18 cellular contexts compared by ENCODE assay signal in the genomic region with DNA sequence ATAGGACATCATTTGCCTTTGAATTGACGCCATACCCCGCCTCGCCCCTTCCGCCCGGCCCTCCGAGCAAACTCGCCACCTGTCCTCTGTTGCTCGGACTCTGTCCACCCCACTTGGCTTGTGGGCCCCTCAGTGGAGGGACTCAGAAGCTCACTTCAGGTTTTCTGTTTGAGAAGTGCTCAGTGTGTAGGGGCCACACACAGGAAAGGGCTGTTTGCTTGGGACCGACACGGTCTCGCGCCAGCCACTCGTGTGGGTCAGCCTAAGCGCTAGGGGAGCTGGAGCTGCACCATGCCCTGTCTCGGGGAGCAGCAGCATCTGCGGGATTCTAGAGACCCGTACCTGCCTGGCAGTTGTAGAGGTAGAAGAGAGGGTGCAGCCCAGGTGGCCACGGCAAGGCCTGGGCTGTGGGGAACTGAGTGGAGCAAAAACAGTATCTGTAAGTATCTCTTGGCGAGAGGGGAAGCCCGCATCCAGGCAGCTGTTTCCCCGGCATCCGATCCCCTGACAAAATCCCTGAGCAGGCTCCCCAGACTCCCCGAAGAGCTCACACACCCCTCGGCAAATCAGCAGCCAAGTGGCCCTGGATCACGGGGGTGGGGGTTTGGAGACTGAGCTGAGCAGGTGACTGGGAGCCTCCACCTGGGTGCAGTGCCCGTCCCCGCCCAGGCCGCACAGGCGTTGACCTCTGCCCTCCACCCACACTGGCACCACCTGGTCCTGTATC. TPM values are rescaled to one million over a fixed set of nuclear protein-coding genes. Genes with fewer than 3 reads are reported as not detected.
DNase-seq lines count a peak whose midpoint lies in the region; ATAC-seq, FAIRE-seq and TF ChIP-seq lines count a peak whose summit lies in the region.
"Had no signal": no experiment of that assay in that cellular context is flagged by ENCODE, and none has a peak within 500 bp of the region (broad histone marks: within the 10 kb centered on the region; RNA-seq: fewer than 3 reads in every experiment).

No MANE protein-coding gene starts in this region.

- H3K9me3 ChIP-seq in IMR-90 (ENCODE audit: control insufficient read depth, insufficient read depth, low read length) = no peaks in the 10 kb centered on the region
- H3K9me3 ChIP-seq in astrocyte (ENCODE audit: insufficient read depth, low read depth, low read length) = no peaks in the 10 kb centered on the region
- no peaks in the 10 kb centered on the region for H3K9me3 ChIP-seq in lower lobe of right lung
- no peaks in the 10 kb centered on the region for H3K9me3 ChIP-seq in sigmoid colon
- H3K9me3 ChIP-seq: A549, HAP-1 had no signal

- CTCF ChIA-PET in IMR-90 (lab: Yijun Ruan, JAX) = no interaction called here

- no peak overlapping the region for H4K91ac ChIP-seq in IMR-90 (ENCODE audit: insufficient read depth, low read depth, low read length)

- POLR2A ChIA-PET in IMR-90 (lab: Charles Lee; ENCODE audit: unreplicated experiment) = no interaction called here

- H2BK5ac ChIP-seq in IMR-90 (ENCODE audit: low read depth, low read length, poor library complexity, severe bottlenecking) = no peak overlapping the region

- peaks cover 96% of the 10 kb centered on the region for H4K20me1 ChIP-seq in IMR-90 (ENCODE audit: insufficient read depth, low read length)
- H4K20me1 ChIP-seq in astrocyte (ENCODE audit: insufficient read depth, low read length) = peaks cover 99% of the 10 kb centered on the region

- ATAC-seq in IMR-90 (ENCODE audit: low read depth) (no peak), lower lobe of right lung (no peak), HG03432 (IDR thresholded peaks at IDR 0.05; ENCODE audit: unreplicated experiment) (no peak), GM21447 (IDR thresholded peaks at IDR 0.05; ENCODE audit: unreplicated experiment) (no peak)
- ATAC-seq: A549 had no signal

- no peak for TF ChIP-seq EP300 in sigmoid colon (IDR thresholded peaks at IDR 0.05)

- peaks cover 25 to 92% of the 10 kb centered on the region in 2 experiments for H3K79me1 ChIP-seq in IMR-90 (ENCODE audit: low read depth in 1 of 2, low read length in 2 of 2)

- peak overlapping the region; percentile 34 for H2AK9ac ChIP-seq in IMR-90 (replicated peaks; ENCODE audit: low read depth, low read length, poor library complexity)

- no peak for FAIRE-seq in astrocyte (lab: Jason Lieb, UNC)
- FAIRE-seq: A549, GM18507 had no signal

- peaks cover 32% of the 10 kb centered on the region for H3K4me1 Mint-ChIP-seq in astrocyte (ENCODE audit: low read depth, unreplicated experiment)
- H3K4me1 Mint-ChIP-seq: CD14-positive monocyte had no signal

- peak overlapping the region; percentile 53 for H3K27ac Mint-ChIP-seq in astrocyte (ENCODE audit: unreplicated experiment)

- H3K56ac ChIP-seq in IMR-90 (ENCODE audit: extremely low read depth, insufficient read depth, low read length) = no peak overlapping the region

- no peak overlapping the region for H2BK15ac ChIP-seq in IMR-90 (ENCODE audit: low read depth, low read length)

- no peaks in the 10 kb centered on the region for H3K27me3 ChIP-seq in IMR-90 (ENCODE audit: control insufficient read depth, insufficient read depth, low read length)
- no peaks in the 10 kb centered on the region for H3K27me3 ChIP-seq in astrocyte (ENCODE audit: insufficient read depth, low read length)
- peaks cover 4% of the 10 kb centered on the region for H3K27me3 ChIP-seq in lower lobe of right lung (ENCODE audit: low read depth)
- H3K27me3 ChIP-seq in sigmoid colon = no peaks in the 10 kb centered on the region

- H3K36me3 ChIP-seq in IMR-90 (ENCODE audit: control insufficient read depth, insufficient read depth, low read length) = peaks cover 51% of the 10 kb centered on the region
- H3K36me3 ChIP-seq in astrocyte (ENCODE audit: insufficient read depth, low read length) = peaks cover 34% of the 10 kb centered on the region
- H3K36me3 ChIP-seq in lower lobe of right lung = no peaks in the 10 kb centered on the region
- peaks cover 0 to 26% (median 13%) of the 10 kb centered on the region in 4 donors for H3K36me3 ChIP-seq in sigmoid colon
- H3K36me3 ChIP-seq: HAP-1 had no signal

- DNase-seq in IMR-90 (no peak), astrocyte (ENCODE audit: low read depth) (no peak), lower lobe of right lung (peak; percentile 37), sigmoid colon (peak; percentile 56), NCI-H446 (lab: John Stamatoyannopoulos, UW) (no peak), NCI-H446 treated with DMSO at 0.1 percent for 48 hours (lab: John Stamatoyannopoulos, UW) (no peak)
- DNase-seq: COR-L47, Kasumi-1, NCI-H1436, NCI-H2081, PC-9, SHP77 had no signal

- no peak overlapping the region for H2BK20ac ChIP-seq in IMR-90 (ENCODE audit: low read depth, low read length)

- H3K4me1 ChIP-seq in IMR-90 (ENCODE audit: control insufficient read depth, insufficient read depth, low read length) = peaks cover 8% of the 10 kb centered on the region
- peaks cover 28% of the 10 kb centered on the region for H3K4me1 ChIP-seq in astrocyte (ENCODE audit: insufficient read depth, low read length)
- peaks cover 5% of the 10 kb centered on the region for H3K4me1 ChIP-seq in lower lobe of right lung
- peaks cover 0 to 52% (median 43%) of the 10 kb centered on the region in 4 donors for H3K4me1 ChIP-seq in sigmoid colon
- H3K4me1 ChIP-seq: HAP-1 had no signal

- H3K36me3 Mint-ChIP-seq in astrocyte (ENCODE audit: low read depth, unreplicated experiment) = peaks cover 35% of the 10 kb centered on the region
- H3K36me3 Mint-ChIP-seq: CD14-positive monocyte had no signal

- TF ChIP-seq POLR2A in IMR-90 (IDR thresholded peaks at IDR 0.05; ENCODE audit: low read depth, low read length) = no peak
- no peak for TF ChIP-seq POLR2A in sigmoid colon (IDR thresholded peaks at IDR 0.05)

- no peaks in the 10 kb centered on the region for H3K27me3 Mint-ChIP-seq in astrocyte (ENCODE audit: low read depth, unreplicated experiment)

- no peaks in the 10 kb centered on the region for H3K9me3 Mint-ChIP-seq in astrocyte (ENCODE audit: unreplicated experiment)
- H3K9me3 Mint-ChIP-seq: CD14-positive monocyte had no signal

- no peak overlapping the region for H4K8ac ChIP-seq in IMR-90 (ENCODE audit: low read depth in 2 of 2, low read length in 2 of 2)

- peaks cover 96% of the 10 kb centered on the region for H3K79me2 ChIP-seq in astrocyte (ENCODE audit: insufficient read depth, low read length)

- H3K27ac ChIP-seq in IMR-90 (ENCODE audit: insufficient read depth, low read length) = no peak overlapping the region
- H3K27ac ChIP-seq in astrocyte (ENCODE audit: low read depth, low read length) = no peak overlapping the region
- H3K27ac ChIP-seq in lower lobe of right lung = no peak overlapping the region
- H3K27ac ChIP-seq in sigmoid colon = no peak overlapping the region
- H3K27ac ChIP-seq: A549, PC-9 had no signal

- peaks cover 16% of the 10 kb centered on the region; the same call in 1 of the 2 replicates for H3K9me1 ChIP-seq in IMR-90 (ENCODE audit: insufficient read depth, low read length)

- no TSS peak for BruUV-seq in IMR-90 (replicated peaks; lab: Mats Ljungman, UMichigan)

- H2AFZ ChIP-seq in IMR-90 (replicated peaks; ENCODE audit: low read length, poor library complexity) (no peak overlapping the region), astrocyte (ENCODE audit: low read depth, low read length) (no peak overlapping the region)
- H2AFZ ChIP-seq: PC-9 had no signal

- H3K4me3 Mint-ChIP-seq in astrocyte (ENCODE audit: unreplicated experiment) = peak overlapping the region; percentile 22
- H3K4me3 Mint-ChIP-seq: CD14-positive monocyte had no signal

- intact Hi-C loops in IMR-90 (cut with micrococcal nuclease) (no loop called here), lower lobe of right lung (cut with DNase I) (no loop called here), sigmoid colon (cut with DNase I) (no loop called here)

- TF ChIP-seq CTCF in IMR-90 (conservative IDR thresholded peaks at IDR 0.05; ENCODE audit: low read depth, low read length) = no peak
- TF ChIP-seq CTCF in astrocyte (IDR thresholded peaks at IDR 0.05; ENCODE audit: insufficient read depth, low read depth, low read length) = no peak
- no peak for TF ChIP-seq CTCF in lower lobe of right lung (IDR thresholded peaks at IDR 0.05)
- no peak for TF ChIP-seq CTCF in sigmoid colon (IDR thresholded peaks at IDR 0.05)

- dilution Hi-C loops in IMR-90 (cut with HindIII; ENCODE audit: low sequenced_read_pairs, unreplicated experiment) = no loop called here

- no peak overlapping the region for H4K5ac ChIP-seq in IMR-90 (ENCODE audit: low read depth, low read length)

- TF ChIP-seq RAD21 in IMR-90 (IDR thresholded peaks at IDR 0.05; ENCODE audit: low read length) = no peak

- H3K4me3 ChIP-seq in IMR-90 (ENCODE audit: insufficient read depth, low read depth, low read length) (no peak overlapping the region), astrocyte (ENCODE audit: insufficient read depth, low read depth, low read length) (no peak overlapping the region), lower lobe of right lung (no peak overlapping the region), sigmoid colon (no peak overlapping the region)
- H3K4me3 ChIP-seq: A549, HAP-1, PC-9 had no signal

- H2BK120ac ChIP-seq in IMR-90 (ENCODE audit: low read depth, low read length) = no peak overlapping the region

- H3K4me2 ChIP-seq in IMR-90 (ENCODE audit: low read depth, low read length) (no peak overlapping the region), astrocyte (ENCODE audit: low read length) (no peak overlapping the region)
- H3K4me2 ChIP-seq: A549, PC-9 had no signal

- H3K4ac ChIP-seq in IMR-90 (ENCODE audit: low read depth, low read length) = no peak overlapping the region

- in situ Hi-C loops in IMR-90 (cut with MboI; ENCODE audit: low sequenced_read_pairs) = no loop called here

- no peak overlapping the region for H3K14ac ChIP-seq in IMR-90 (replicated peaks; ENCODE audit: low read depth, low read length)

- no peak overlapping the region for H2AK5ac ChIP-seq in IMR-90 (ENCODE audit: low read depth, low read length)

- no peak overlapping the region for H3K18ac ChIP-seq in IMR-90 (ENCODE audit: low read depth, low read length)

- H3K9ac ChIP-seq in IMR-90 (ENCODE audit: low read depth, low read length) = no peak overlapping the region
- H3K9ac ChIP-seq in astrocyte (ENCODE audit: low read length) = no peak overlapping the region

- WGBS in IMR-90 (ENCODE audit: extremely low coverage in 2 of 2, insufficient read length in 1 of 2), 2 experiments = 95% methylated on average over 12 of the region's 29 CpGs; no CpG with 5 or more reads in 1 of the 2 experiments
- 73 to 85% methylated on average over 29 of the region's 29 CpGs for WGBS in sigmoid colon, 2 donors

- no peak overlapping the region for H3K23ac ChIP-seq in IMR-90 (ENCODE audit: low read depth, low read length)

TF ChIP-seq in IMR-90, 13 proteins besides CTCF, POLR2A, EP300 and RAD21 (continues in another document):
- TF ChIP-seq MXI1 (IDR thresholded peaks at IDR 0.05; ENCODE audit: borderline replicate concordance, low read depth, low read length) (no peak), FOS (IDR thresholded peaks at IDR 0.05; ENCODE audit: low read depth, low read length) (no peak)

RNA-seq across cellular contexts. Expression of gene COL5A1, which starts 52.2 kb away (rescaled TPM):
- 19.2 and 21.1 TPM in 2 replicates for total RNA-seq in IMR-90 (2012; rRNA removed)
- polyA plus RNA-seq in IMR-90 (2012; rRNA removed) = 154 and 173 TPM in 2 replicates
- 95.5 and 194 TPM in 2 replicates for polyA plus RNA-seq in IMR-90 (2012; cell fraction: cytosol; rRNA removed)
- 391 and 419 TPM in 2 replicates for polyA plus RNA-seq in IMR-90 (2012; cell fraction: nucleus; rRNA removed; ENCODE audit: low replicate concordance)
- total RNA-seq in astrocyte = 1,055 and 1,568 TPM in 2 replicates
- total RNA-seq in lower lobe of right lung = 29.0 TPM
- total RNA-seq in sigmoid colon = 100 to 1,000 TPM in 1 of 4 donors, 10 to 100 TPM in 3; 24.2 to 168 (median 59.4) TPM
- 10 to 100 TPM in 1 of 3 donors, 1 to 10 TPM in 2; 4.2 to 13.2 (median 4.4) TPM for polyA plus RNA-seq in sigmoid colon
- polyA plus RNA-seq: CD14-positive monocyte had no signal

Comparison
In these comparisons a context has a peak if more than half of its experiments do, and no peak if none do; other contexts are left out.
1. DNase-seq: peak in lower lobe of right lung (single experiment) and sigmoid colon (single experiment); none in IMR-90 (single experiment), astrocyte (single experiment), NCI-H446 (0 of 2) and NCI-H446 treated with DMSO at 0.1 percent for 48 hours (single experiment).